12 cellular contexts compared by ENCODE assay signal in the genomic region with DNA sequence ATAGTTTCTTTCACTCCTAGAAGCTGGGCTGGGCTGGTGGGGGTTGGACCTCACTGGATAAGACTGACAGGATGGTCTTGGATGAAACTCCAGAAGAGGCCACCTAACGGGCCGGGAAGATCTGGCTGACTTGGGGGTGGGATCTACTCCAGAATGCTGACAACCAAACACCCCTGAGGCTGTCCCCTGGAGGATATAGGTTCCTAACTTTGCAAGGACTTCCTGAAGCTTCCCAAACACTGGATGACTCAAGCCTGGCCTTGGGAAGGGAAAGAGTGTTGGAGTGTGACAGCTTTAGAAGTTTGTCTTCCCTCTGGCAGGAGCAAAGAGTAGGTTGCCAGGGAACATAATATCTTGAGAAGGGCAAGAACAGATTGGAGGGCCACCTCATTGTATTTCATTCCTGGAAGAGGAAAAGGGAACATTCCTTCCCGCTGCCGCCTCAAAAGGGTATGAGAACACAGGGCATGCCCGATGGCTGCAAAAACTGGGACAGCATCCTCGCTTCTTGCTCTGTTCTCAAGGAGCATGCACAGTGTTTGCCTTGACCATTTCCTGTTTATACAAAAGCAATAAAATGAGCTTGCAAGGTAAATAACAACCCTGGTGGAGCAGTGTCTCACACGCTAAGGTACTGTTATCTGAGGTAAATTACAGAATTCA. TPM values are rescaled to one million over a fixed set of nuclear protein-coding genes. Genes with fewer than 3 reads are reported as not detected.
A peak's percentile ranks its signal among the peaks of the same experiment; 100 is the strongest.
DNase-seq lines count a peak whose midpoint lies in the region; ATAC-seq, FAIRE-seq and TF ChIP-seq lines count a peak whose summit lies in the region.
"Had no signal": no experiment of that assay in that cellular context is flagged by ENCODE, and none has a peak within 500 bp of the region (broad histone marks: within the 10 kb centered on the region; RNA-seq: fewer than 3 reads in every experiment).

No MANE protein-coding gene starts in this region.

- H3K4me3 ChIP-seq in A549 (peak overlapping the region; percentile 12; the same call in 1 of the 3 replicates), PC-3 (ENCODE audit: low read length) (peak overlapping the region; percentile 36; the same call in 1 of the 2 replicates), H1 (ENCODE audit: extremely low read depth in 1 of 4, insufficient read depth in 2 of 4, low read depth in 3 of 4, low read length in 4 of 4) (no peak overlapping the region), mesenchymal stem cell (ENCODE audit: insufficient read depth in 1 of 2, low read depth in 1 of 2, low read length in 2 of 2) (no peak overlapping the region)
- H3K4me3 ChIP-seq: BLaER1 had no signal

- H3K27ac ChIP-seq in A549 (peak overlapping the region; percentile 80 to 86), PC-3 (ENCODE audit: low read length) (peak overlapping the region; percentile 89), H1 (ENCODE audit: low read depth, low read length) (no peak overlapping the region), mesenchymal stem cell (ENCODE audit: low read length, poor library complexity, severe bottlenecking) (no peak overlapping the region)
- H3K27ac ChIP-seq: BLaER1 had no signal

- H3K9ac ChIP-seq in PC-3 (ENCODE audit: low read length): peak overlapping the region; percentile 58
- H3K9ac ChIP-seq in H1 (replicated peaks in 1 of 4; ENCODE audit: extremely low read depth in 1 of 4, low read depth in 3 of 4, low read length in 3 of 4): no peak overlapping the region
- no peak overlapping the region for H3K9ac ChIP-seq in mesenchymal stem cell (ENCODE audit: low read length)
- H3K9ac ChIP-seq: BLaER1 had no signal

- TF ChIP-seq RAD21 in A549 (conservative IDR thresholded peaks at IDR 0.05 in 1 of 2, IDR thresholded peaks at IDR 0.05 in 1 of 2) (no peak; a peak in 1 of 5 replicates), H1 (IDR thresholded peaks at IDR 0.05 in 1 of 2, conservative IDR thresholded peaks at IDR 0.05 in 1 of 2; ENCODE audit: low read depth in 2 of 2, low read length in 2 of 2) (no peak)

- peak; percentile 91 to 97 for ATAC-seq in A549
- ATAC-seq in PC-3: peak; percentile 88
- ATAC-seq in HG03139 (IDR thresholded peaks at IDR 0.05; ENCODE audit: unreplicated experiment): no peak
- ATAC-seq in HG02840 (IDR thresholded peaks at IDR 0.05; ENCODE audit: low FRiP score, unreplicated experiment): no peak
- ATAC-seq in GM18909 (IDR thresholded peaks at IDR 0.05; ENCODE audit: poor library complexity, unreplicated experiment): no peak
- ATAC-seq: activated CD4-positive, alpha-beta T cell treated with anti-CD3 and anti-CD28 coated beads for 36 hours; natural killer cell treated with Interleukin-12 subunit alpha and Interleukin-12 subunit beta and Interleukin-15 and Interleukin-18, amount 100 ng/mL, for 72 hours had no signal

- intact Hi-C loops in PC-3 (cut with micrococcal nuclease): loop anchor here (5.0 kb wide), 1 partner anchor 50 kb away; no protein-coding TSS in a partner anchor

- peak; percentile 48 to 50; a peak in 3 of 5 replicates for TF ChIP-seq EP300 in A549 (IDR thresholded peaks at IDR 0.05)
- no peak for TF ChIP-seq EP300 in H1 (IDR thresholded peaks at IDR 0.05; ENCODE audit: borderline replicate concordance in 1 of 2, low read depth in 2 of 2, low read length in 2 of 2)

- no peaks in the 10 kb centered on the region for H3F3A ChIP-seq in PC-3 (ENCODE audit: low read length, unreplicated experiment)

- no peaks in the 10 kb centered on the region for H3K23me2 ChIP-seq in H1 (ENCODE audit: low read depth, low read length)

- no peaks in the 10 kb centered on the region for H3K9me3 ChIP-seq in A549
- H3K9me3 ChIP-seq in PC-3 (ENCODE audit: low read length): no peaks in the 10 kb centered on the region
- no peaks in the 10 kb centered on the region for H3K9me3 ChIP-seq in H1 (ENCODE audit: insufficient read depth in 2 of 2, low read depth in 1 of 2, low read length in 1 of 2)
- no peaks in the 10 kb centered on the region for H3K9me3 ChIP-seq in mesenchymal stem cell (ENCODE audit: control insufficient read depth, low read length)
- H3K9me3 ChIP-seq: BLaER1 had no signal

- H3K23ac ChIP-seq in H1 (ENCODE audit: insufficient read length) (no peak overlapping the region), mesenchymal stem cell (ENCODE audit: low read length in 2 of 2) (no peak overlapping the region)

- no peaks in the 10 kb centered on the region for H3K27me3 ChIP-seq in PC-3 (ENCODE audit: low read length)
- H3K27me3 ChIP-seq in H1 (replicated peaks in 1 of 4; ENCODE audit: control insufficient read depth in 3 of 4, extremely low read depth in 1 of 4, insufficient read depth in 3 of 4, low read length in 3 of 4): no peaks in the 10 kb centered on the region
- no peaks in the 10 kb centered on the region for H3K27me3 ChIP-seq in mesenchymal stem cell (ENCODE audit: control insufficient read depth in 1 of 2, insufficient read depth in 1 of 2, low read length in 2 of 2)
- H3K27me3 ChIP-seq: BLaER1 had no signal

- H4K20me1 ChIP-seq in PC-3 (ENCODE audit: low read length) (no peaks in the 10 kb centered on the region), H1 (replicated peaks in 1 of 2; ENCODE audit: control insufficient read depth in 1 of 2, insufficient read depth in 2 of 2, low read length in 2 of 2) (no peaks in the 10 kb centered on the region)
- H4K20me1 ChIP-seq: BLaER1 had no signal

- no peak overlapping the region for H2BK20ac ChIP-seq in H1 (ENCODE audit: low read length)

- H3K4me1 ChIP-seq in A549 (peaks cover 62% of the 10 kb centered on the region), PC-3 (ENCODE audit: insufficient read depth, low read length) (peaks cover 12% of the 10 kb centered on the region), H1 (replicated peaks in 1 of 4; ENCODE audit: control insufficient read depth in 3 of 4, insufficient read depth in 4 of 4, low read length in 3 of 4) (peaks cover 0 to 5% (median 0%) of the 10 kb centered on the region in 4 experiments; a peak in 2 of 7 replicates), mesenchymal stem cell (ENCODE audit: control insufficient read depth, insufficient read depth, low read depth, low read length) (peaks cover 5% of the 10 kb centered on the region)
- H3K4me1 ChIP-seq: BLaER1 had no signal

- H2AK5ac ChIP-seq in H1 (ENCODE audit: low read depth, low read length) (no peak overlapping the region), mesenchymal stem cell (ENCODE audit: low read length, severe bottlenecking) (no peak overlapping the region)

- no peak overlapping the region for H4K5ac ChIP-seq in H1 (ENCODE audit: insufficient read length, low read depth, low read length)

- H3K4ac ChIP-seq in H1 (replicated peaks; ENCODE audit: insufficient read length, low read depth, low read length) (no peak overlapping the region), mesenchymal stem cell (ENCODE audit: low read depth in 1 of 2, low read length in 2 of 2) (no peak overlapping the region)

- no peaks in the 10 kb centered on the region for H3K36me3 ChIP-seq in PC-3 (ENCODE audit: low read depth, low read length)
- H3K36me3 ChIP-seq in H1 (ENCODE audit: control insufficient read depth in 2 of 4, insufficient read depth in 4 of 4, low read length in 3 of 4): no peaks in the 10 kb centered on the region
- no peaks in the 10 kb centered on the region for H3K36me3 ChIP-seq in mesenchymal stem cell (ENCODE audit: control insufficient read depth in 1 of 2, insufficient read depth in 2 of 2, low read depth in 1 of 2, low read length in 2 of 2)
- H3K36me3 ChIP-seq: BLaER1 had no signal

- no peak overlapping the region for H3K56ac ChIP-seq in H1 (replicated peaks; ENCODE audit: insufficient read length, low read depth, low read length)

- peak; percentile 5; the same call in 1 of the 2 replicates for TF ChIP-seq POLR2A in A549 (IDR thresholded peaks at IDR 0.05; ENCODE audit: low read length)
- no peak for TF ChIP-seq POLR2A in H1 (IDR thresholded peaks at IDR 0.05; ENCODE audit: control extremely low read depth in 1 of 2, low read depth in 2 of 2, low read length in 2 of 2)

- H3K79me2 ChIP-seq in PC-3 (ENCODE audit: low read length) (no peaks in the 10 kb centered on the region), H1 (ENCODE audit: control insufficient read depth in 1 of 2, insufficient read depth in 2 of 2, low read length in 2 of 2) (no peaks in the 10 kb centered on the region)

- H2BK5ac ChIP-seq in H1 (ENCODE audit: low read depth, low read length): no peak overlapping the region
- no peak overlapping the region for H2BK5ac ChIP-seq in mesenchymal stem cell (ENCODE audit: low read depth, low read length, poor library complexity, severe bottlenecking)

- H2AFZ ChIP-seq in PC-3 (ENCODE audit: low read length) (peak overlapping the region; percentile 60), H1 (ENCODE audit: low read length) (peak overlapping the region; percentile 98), mesenchymal stem cell (ENCODE audit: low read depth, low read length) (no peak overlapping the region)

- H2BK120ac ChIP-seq in H1 (replicated peaks; ENCODE audit: low read depth, low read length) (no peak overlapping the region), mesenchymal stem cell (ENCODE audit: low read depth, low read length) (no peak overlapping the region)

- H3K18ac ChIP-seq in H1 (ENCODE audit: extremely low read depth, low read length) (no peak overlapping the region), mesenchymal stem cell (ENCODE audit: low read depth in 1 of 2, low read length in 2 of 2) (peak overlapping the region; percentile 67 to 84)

- H4K91ac ChIP-seq in H1 (replicated peaks; ENCODE audit: insufficient read length, low read length) (no peak overlapping the region), mesenchymal stem cell (ENCODE audit: low read length) (peak overlapping the region; percentile 0)

- FAIRE-seq in A549 (lab: Jason Lieb, UNC) (peak; percentile 32), H1 (lab: Jason Lieb, UNC) (no peak)

- H3K14ac ChIP-seq in H1 (ENCODE audit: insufficient read length) (no peak overlapping the region), mesenchymal stem cell (ENCODE audit: low read length in 2 of 2) (no peak overlapping the region)

- no peak overlapping the region for H2BK15ac ChIP-seq in H1 (ENCODE audit: low read length)
- no peak overlapping the region for H2BK15ac ChIP-seq in mesenchymal stem cell (ENCODE audit: low read depth, poor library complexity, severe bottlenecking)

- CTCF ChIA-PET in A549 (lab: Yijun Ruan, JAX) (interaction anchor here (1.0 to 3.3 kb wide), 7 partner anchors 10 to 337 kb away, joined by 3 to 26 read pairs (median 4); a partner anchor contains a TSS), PC-3 (lab: Charles Lee) (no interaction called here), H1 (lab: Charles Lee; ENCODE audit: partially characterized antibody) (interaction anchor here (1.1 to 1.9 kb wide), 3 partner anchors 14 to 21 kb away, joined by 3 to 6 read pairs (median 3); no protein-coding TSS in a partner anchor)

- POLR2A ChIA-PET in A549 (lab: Yijun Ruan, JAX) (interaction anchor here (0.5 to 1.0 kb wide), 2 partner anchors 11 to 166 kb away, joined by 3 to 4 read pairs; no protein-coding TSS in a partner anchor), PC-3 (lab: Charles Lee; ENCODE audit: unreplicated experiment) (interaction anchor here (0.5 kb wide), 1 partner anchor 149 kb away, joined by 4 read pairs; no protein-coding TSS in a partner anchor), H1 (lab: Charles Lee; ENCODE audit: partially characterized antibody) (no interaction called here)

- no peak for TF ChIP-seq CTCF in A549 (IDR thresholded peaks at IDR 0.05)
- TF ChIP-seq CTCF in PC-3 (conservative IDR thresholded peaks at IDR 0.05; ENCODE audit: low read depth, low read length): no peak
- no peak for TF ChIP-seq CTCF in H1 (IDR thresholded peaks at IDR 0.05; ENCODE audit: control extremely low read depth in 1 of 3, insufficient read depth in 1 of 3, low read depth in 1 of 3, low read length in 3 of 3)

- H3K9me2 ChIP-seq in PC-3 (replicated peaks; ENCODE audit: low read length): no peaks in the 10 kb centered on the region

- H3K4me2 ChIP-seq in A549: peak overlapping the region; percentile 77
- H3K4me2 ChIP-seq in PC-3 (ENCODE audit: low read length): peak overlapping the region; percentile 69
- H3K4me2 ChIP-seq in H1 (ENCODE audit: insufficient read depth in 1 of 2, low read depth in 2 of 2, low read length in 2 of 2): no peak overlapping the region
- H3K4me2 ChIP-seq in mesenchymal stem cell (ENCODE audit: low read length, poor library complexity, severe bottlenecking): no peak overlapping the region
- H3K4me2 ChIP-seq: BLaER1 had no signal

- DNase-seq in A549 (ENCODE audit: low read depth in 1 of 2, low spot score in 1 of 2) (peak; percentile 78 to 96), PC-3 (peak; percentile 70), H1 (ENCODE audit: low read depth in 1 of 2, low spot score in 2 of 2) (no peak), mesenchymal stem cell (peak; percentile 96)
- DNase-seq in activated CD4-positive, alpha-beta T cell treated with anti-CD3 and anti-CD28 coated beads, Interleukin-2, amount 50 U/mL, for 4 hours: no peak
- DNase-seq: activated CD4-positive, alpha-beta T cell treated with anti-CD3 and anti-CD28 coated beads for 36 hours; NCI-H510A treated with DMSO at 0.1 percent for 48 hours had no signal

- H3K79me1 ChIP-seq in H1 (ENCODE audit: low read depth, low read length) (no peaks in the 10 kb centered on the region), mesenchymal stem cell (replicated peaks; ENCODE audit: low read length, poor library complexity, severe bottlenecking) (no peaks in the 10 kb centered on the region)

- no TSS peak for BruUV-seq in PC-3 (replicated peaks; lab: Mats Ljungman, UMichigan)

- no peak overlapping the region for H4K8ac ChIP-seq in H1 (ENCODE audit: extremely low read depth, insufficient read depth, low read length)
- H4K8ac ChIP-seq in mesenchymal stem cell (ENCODE audit: low read length): peak overlapping the region; percentile 0

- WGBS in A549 (ENCODE audit: missing lambda C conversion rate): 1% methylated on average over 7 of the region's 7 CpGs
- WGBS in H1 (ENCODE audit: extremely low coverage in 1 of 2, insufficient coverage in 1 of 2, insufficient read length in 1 of 2, insufficient replicate concordance in 2 of 2, low coverage in 1 of 2, low lambda C conversion rate in 2 of 2, missing lambda C conversion rate in 1 of 2), 2 experiments: 81% methylated on average over 7 of the region's 7 CpGs; no CpG with 5 or more reads in 1 of the 2 experiments
- under 1% methylated on average over 6 of the region's 7 CpGs for WGBS in mesenchymal stem cell

- no peak overlapping the region for H2BK12ac ChIP-seq in H1 (ENCODE audit: low read depth, low read length)
- H2BK12ac ChIP-seq in mesenchymal stem cell (ENCODE audit: low read length in 2 of 2): peak overlapping the region in 1 of 2 experiments; percentile 20

RNA-seq across cellular contexts. Expression of a gene that starts 6.8 kb away (rescaled TPM):
- polyA plus RNA-seq in A549 (2011; rRNA removed) (477 and 583 TPM in 2 replicates), A549 (2017; fragmentation: RNase III; extraction: RNeasy Plus Mini Kit Qiagen cat#74134 plus additional on column Dnase treatment) (159 to 248 TPM (median 217 TPM) in 3 replicates), H1 (2011; rRNA removed) (70.8 and 108 TPM in 2 replicates)
- 117 and 201 TPM in 2 replicates for polyA plus RNA-seq in A549 (2012; cell fraction: cytosol; rRNA removed)
- polyA plus RNA-seq in A549 (2012; cell fraction: nucleus; rRNA removed): 48.0 and 91.3 TPM in 2 replicates
- 258 and 323 TPM in 2 replicates for polyA minus RNA-seq in A549 (2011; rRNA and poly(A)+ RNA removed)
- 64.5 and 77.1 TPM in 2 replicates for total RNA-seq in PC-3 (2014; rRNA removed)
- total RNA-seq in H1 (2021; fragmentation: NEBNext Ultra II Directional; extraction: Animal tissue kit (Norgen Biotek cat#: 25700)): 118 and 127 TPM in 2 replicates
- 83.3 TPM for polyA plus RNA-seq in H1 (2011; cell fraction: cytosol; rRNA removed)
- polyA plus RNA-seq in H1 (2011; cell fraction: nucleus; rRNA removed): 43.5 TPM
- polyA plus RNA-seq in H1 (2012, experiment 1 of 2): 101 to 122 TPM (median 107 TPM) in 4 replicates
- 33.0 TPM for polyA plus RNA-seq in H1 (2012, experiment 2 of 2)
- 138 TPM for polyA plus RNA-seq in H1 (2013, experiment 1 of 2)
- polyA plus RNA-seq in H1 (2013, experiment 2 of 2): 144 TPM
- 114 and 138 TPM in 2 replicates for polyA minus RNA-seq in H1 (2011; rRNA and poly(A)+ RNA removed)
- 49.4 TPM for polyA minus RNA-seq in H1 (2011; cell fraction: cytosol; rRNA and poly(A)+ RNA removed)
- 52.0 TPM for polyA minus RNA-seq in H1 (2011; cell fraction: nucleus; rRNA and poly(A)+ RNA removed)
- 379 TPM for polyA plus RNA-seq in mesenchymal stem cell (2013, experiment 1 of 2)
- 384 TPM for polyA plus RNA-seq in mesenchymal stem cell (2013, experiment 2 of 2)

RNA-seq across cellular contexts. Expression of a gene that starts 31.9 kb away (rescaled TPM):
- polyA plus RNA-seq in A549 (2011; rRNA removed): 27.3 and 29.0 TPM in 2 replicates
- 11.1 and 12.4 TPM in 2 replicates for polyA plus RNA-seq in A549 (2012; cell fraction: cytosol; rRNA removed)
- 6.6 and 14.3 TPM in 2 replicates for polyA plus RNA-seq in A549 (2012; cell fraction: nucleus; rRNA removed)
- polyA plus RNA-seq in A549 (2017; fragmentation: RNase III; extraction: RNeasy Plus Mini Kit Qiagen cat#74134 plus additional on column Dnase treatment): 25.2 to 30.6 TPM (median 30.3 TPM) in 3 replicates
- polyA minus RNA-seq in A549 (2011; rRNA and poly(A)+ RNA removed): 26.2 and 28.3 TPM in 2 replicates
- total RNA-seq in PC-3 (2014; rRNA removed): 8.4 and 17.2 TPM in 2 replicates
- total RNA-seq in H1 (2021; fragmentation: NEBNext Ultra II Directional; extraction: Animal tissue kit (Norgen Biotek cat#: 25700)): 31.8 and 37.0 TPM in 2 replicates
- 14.1 and 16.1 TPM in 2 replicates for polyA plus RNA-seq in H1 (2011; rRNA removed)
- 16.7 TPM for polyA plus RNA-seq in H1 (2011; cell fraction: cytosol; rRNA removed)
- 14.4 TPM for polyA plus RNA-seq in H1 (2011; cell fraction: nucleus; rRNA removed)
- 25.6 to 33.1 TPM (median 28.2 TPM) in 4 replicates for polyA plus RNA-seq in H1 (2012, experiment 1 of 2)
- 15.4 TPM for polyA plus RNA-seq in H1 (2012, experiment 2 of 2)
- polyA plus RNA-seq in H1 (2013, experiment 1 of 2): 27.5 TPM
- 30.9 TPM for polyA plus RNA-seq in H1 (2013, experiment 2 of 2)
- polyA minus RNA-seq in H1 (2011; rRNA and poly(A)+ RNA removed): 16.1 and 17.7 TPM in 2 replicates
- polyA minus RNA-seq in H1 (2011; cell fraction: cytosol; rRNA and poly(A)+ RNA removed): 26.6 TPM
- polyA minus RNA-seq in H1 (2011; cell fraction: nucleus; rRNA and poly(A)+ RNA removed): 20.9 TPM
- polyA plus RNA-seq in mesenchymal stem cell (2013, experiment 1 of 2): 27.2 TPM
- polyA plus RNA-seq in mesenchymal stem cell (2013, experiment 2 of 2): 28.4 TPM

Comparison
In these comparisons a context has a peak if more than half of its experiments do, and no peak if none do; other contexts are left out.
1. ATAC-seq: peak in A549 (2 of 2) and PC-3 (single experiment); none in HG03139 (single experiment), HG02840 (single experiment) and GM18909 (single experiment).
2. DNase-seq: peak in A549 (2 of 2), PC-3 (single experiment) and mesenchymal stem cell (single experiment); none in H1 (0 of 2) and activated CD4-positive, alpha-beta T cell treated with anti-CD3 and anti-CD28 coated beads, Interleukin-2, amount 50 U/mL, for 4 hours (0 of 2).
3. H3K27ac ChIP-seq: peak in A549 (2 of 2) and PC-3 (single experiment); none in H1 (single experiment) and mesenchymal stem cell (single experiment).
4. H3K4me2 ChIP-seq: peak in A549 (single experiment) and PC-3 (single experiment); none in H1 (0 of 2) and mesenchymal stem cell (single experiment).
5. H3K4me3 ChIP-seq: peak in A549 (single experiment) and PC-3 (single experiment); none in H1 (0 of 4) and mesenchymal stem cell (0 of 2).